1 cellular context compared by ENCODE assay signal in the genomic region with DNA sequence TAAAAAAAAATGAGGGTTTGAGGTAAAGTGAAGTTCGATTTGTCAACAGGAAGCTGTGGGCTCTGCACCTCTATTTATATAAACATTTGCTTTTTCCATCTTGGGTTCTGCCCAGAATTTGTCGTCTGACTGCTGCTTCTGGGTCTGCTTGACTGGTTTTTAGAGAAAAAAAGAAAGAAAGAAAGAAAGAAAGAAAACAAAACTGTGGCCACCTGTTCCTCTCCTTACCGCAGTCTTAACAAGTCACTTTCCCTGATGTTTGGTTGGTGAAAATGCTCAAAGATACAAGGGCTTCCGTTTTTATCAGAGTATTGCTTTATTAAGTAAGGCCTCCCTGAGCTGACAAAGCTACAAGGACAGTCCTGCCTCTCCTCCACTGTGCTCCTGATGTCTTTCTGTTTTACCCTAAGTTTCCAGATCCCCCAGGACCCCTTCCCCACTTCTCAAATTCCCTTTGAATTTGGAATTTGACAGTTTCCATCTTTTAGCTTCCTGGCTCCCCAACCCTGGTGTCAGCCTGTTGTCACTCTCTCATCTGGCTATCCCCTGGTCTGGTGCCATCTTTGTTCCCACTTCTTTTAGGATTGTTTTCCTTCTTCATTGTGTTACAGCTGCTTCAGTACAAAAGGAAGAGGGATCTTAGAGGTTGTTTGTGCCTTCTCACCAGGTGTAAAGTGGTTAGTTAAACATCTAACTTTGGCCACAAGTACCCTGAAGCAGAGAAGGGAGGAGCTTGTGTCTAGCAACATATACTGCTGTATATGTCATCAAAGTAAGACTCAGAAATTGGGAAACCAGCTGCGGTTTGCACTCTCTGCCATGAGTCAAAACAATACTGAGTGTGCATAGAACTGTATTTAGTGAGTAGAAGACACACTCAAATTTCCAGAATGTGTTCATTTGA.
TF ChIP-seq lines count a peak whose summit lies in the region.

No MANE protein-coding gene starts in this region.

TF ChIP-seq in GM12878, 131 proteins besides CTCF, POLR2A, EP300 and RAD21 (continues in another document):
- peak; percentile 58; the same call in 1 of the 2 replicates for TF ChIP-seq ZNF384 (IDR thresholded peaks at IDR 0.05; ENCODE audit: borderline replicate concordance, low read depth, low read length)
- TF ChIP-seq EZH2 (IDR thresholded peaks at IDR 0.05; ENCODE audit: borderline replicate concordance, control insufficient read depth, low read depth, low read length): peak; percentile 79; the same call in 1 of the 2 replicates
- 0 out of 2 replicates have a peak, but pooled peaks have one; percentile 80 for TF ChIP-seq STAT3 (IDR thresholded peaks at IDR 0.05; ENCODE audit: low read depth, low read length)
- TF ChIP-seq ZNF207 (IDR thresholded peaks at IDR 0.05; ENCODE audit: borderline replicate concordance): no peak
- TF ChIP-seq ETV6 (conservative IDR thresholded peaks at IDR 0.05 in 1 of 2, IDR thresholded peaks at IDR 0.05 in 1 of 2; ENCODE audit: borderline replicate concordance in 1 of 2, low read depth in 1 of 2): no peak
- TF ChIP-seq BCL11A (IDR thresholded peaks at IDR 0.05; ENCODE audit: low read depth, low read length): peak; percentile 82
- no peak for TF ChIP-seq WRNIP1 (IDR thresholded peaks at IDR 0.05; ENCODE audit: borderline replicate concordance, low read depth, low read length)
- TF ChIP-seq, protein P1, sequence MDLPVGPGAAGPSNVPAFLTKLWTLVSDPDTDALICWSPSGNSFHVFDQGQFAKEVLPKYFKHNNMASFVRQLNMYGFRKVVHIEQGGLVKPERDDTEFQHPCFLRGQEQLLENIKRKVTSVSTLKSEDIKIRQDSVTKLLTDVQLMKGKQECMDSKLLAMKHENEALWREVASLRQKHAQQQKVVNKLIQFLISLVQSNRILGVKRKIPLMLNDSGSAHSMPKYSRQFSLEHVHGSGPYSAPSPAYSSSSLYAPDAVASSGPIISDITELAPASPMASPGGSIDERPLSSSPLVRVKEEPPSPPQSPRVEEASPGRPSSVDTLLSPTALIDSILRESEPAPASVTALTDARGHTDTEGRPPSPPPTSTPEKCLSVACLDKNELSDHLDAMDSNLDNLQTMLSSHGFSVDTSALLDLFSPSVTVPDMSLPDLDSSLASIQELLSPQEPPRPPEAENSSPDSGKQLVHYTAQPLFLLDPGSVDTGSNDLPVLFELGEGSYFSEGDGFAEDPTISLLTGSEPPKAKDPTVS (IDR thresholded peaks at IDR 0.05; ENCODE audit: low read depth, low read length): no peak
- no peak for TF ChIP-seq SIN3A (IDR thresholded peaks at IDR 0.05; ENCODE audit: low read depth, low read length)
- TF ChIP-seq KAT2A (conservative IDR thresholded peaks at IDR 0.05; ENCODE audit: control insufficient read depth, low read depth, low read length): no peak
- peak; percentile 9 for TF ChIP-seq SMAD1 (IDR thresholded peaks at IDR 0.05; ENCODE audit: low read depth, partially characterized antibody)
- TF ChIP-seq TCF3 (IDR thresholded peaks at IDR 0.05; ENCODE audit: borderline replicate concordance, insufficient read depth, low read depth, low read length): peak; percentile 49; the same call in 1 of the 2 replicates
- no peak for TF ChIP-seq BRCA1 (IDR thresholded peaks at IDR 0.05; ENCODE audit: low read depth, low read length)
- no peak for TF ChIP-seq CBX3 (IDR thresholded peaks at IDR 0.05; ENCODE audit: borderline replicate concordance, low read depth)
- TF ChIP-seq MXI1 (IDR thresholded peaks at IDR 0.05; ENCODE audit: low read depth, low read length): no peak; the same call in 1 of the 2 replicates
- peak; percentile 46; the same call in 1 of the 2 replicates for TF ChIP-seq TAF1 (IDR thresholded peaks at IDR 0.05; ENCODE audit: borderline replicate concordance, low read depth, low read length)
- no peak for TF ChIP-seq SIX5 (IDR thresholded peaks at IDR 0.05; ENCODE audit: low read depth, low read length, severe bottlenecking)
- peak; percentile 96 for TF ChIP-seq IRF4 (IDR thresholded peaks at IDR 0.05; ENCODE audit: low read depth, low read length)
- no peak for TF ChIP-seq TCF7 (IDR thresholded peaks at IDR 0.05; ENCODE audit: borderline replicate concordance)
- TF ChIP-seq, protein P2, sequence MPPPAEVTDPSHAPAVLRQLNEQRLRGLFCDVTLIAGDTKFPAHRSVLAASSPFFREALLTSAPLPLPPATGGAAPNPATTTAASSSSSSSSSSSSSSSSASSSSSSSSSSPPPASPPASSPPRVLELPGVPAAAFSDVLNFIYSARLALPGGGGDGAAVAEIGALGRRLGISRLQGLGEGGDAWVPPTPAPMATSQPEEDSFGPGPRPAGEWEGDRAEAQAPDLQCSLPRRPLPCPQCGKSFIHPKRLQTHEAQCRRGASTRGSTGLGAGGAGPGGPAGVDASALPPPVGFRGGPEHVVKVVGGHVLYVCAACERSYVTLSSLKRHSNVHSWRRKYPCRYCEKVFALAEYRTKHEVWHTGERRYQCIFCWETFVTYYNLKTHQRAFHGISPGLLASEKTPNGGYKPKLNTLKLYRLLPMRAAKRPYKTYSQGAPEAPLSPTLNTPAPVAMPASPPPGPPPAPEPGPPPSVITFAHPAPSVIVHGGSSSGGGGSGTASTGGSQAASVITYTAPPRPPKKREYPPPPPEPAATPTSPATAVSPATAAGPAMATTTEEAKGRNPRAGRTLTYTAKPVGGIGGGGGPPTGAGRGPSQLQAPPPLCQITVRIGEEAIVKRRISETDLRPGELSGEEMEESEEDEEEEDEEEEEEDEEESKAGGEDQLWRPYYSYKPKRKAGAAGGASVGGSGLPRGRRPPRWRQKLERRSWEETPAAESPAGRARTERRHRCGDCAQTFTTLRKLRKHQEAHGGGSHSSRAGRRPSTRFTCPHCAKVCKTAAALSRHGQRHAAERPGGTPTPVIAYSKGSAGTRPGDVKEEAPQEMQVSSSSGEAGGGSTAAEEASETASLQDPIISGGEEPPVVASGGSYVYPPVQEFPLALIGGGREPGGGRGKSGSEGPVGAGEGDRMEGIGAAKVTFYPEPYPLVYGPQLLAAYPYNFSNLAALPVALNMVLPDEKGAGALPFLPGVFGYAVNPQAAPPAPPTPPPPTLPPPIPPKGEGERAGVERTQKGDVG (CRISPR knock-in tag; IDR thresholded peaks at IDR 0.05): no peak
- TF ChIP-seq RB1 (IDR thresholded peaks at IDR 0.05; ENCODE audit: borderline replicate concordance): no peak; the same call in 1 of the 2 replicates
- no peak for TF ChIP-seq SUPT20H (IDR thresholded peaks at IDR 0.05; ENCODE audit: borderline replicate concordance, control insufficient read depth, low read depth, low read length)
- TF ChIP-seq YBX1 (IDR thresholded peaks at IDR 0.05): no peak; the same call in 1 of the 2 replicates
- peak; percentile 26 for TF ChIP-seq SP1 (IDR thresholded peaks at IDR 0.05; ENCODE audit: low read depth, low read length)
- TF ChIP-seq ATF7 (IDR thresholded peaks at IDR 0.05; ENCODE audit: low read depth): peak; percentile 87
- TF ChIP-seq ZSCAN29 (IDR thresholded peaks at IDR 0.05): no peak
- peak; percentile 99 for TF ChIP-seq RUNX3 (IDR thresholded peaks at IDR 0.05; ENCODE audit: low read length)
- TF ChIP-seq HDAC2 (IDR thresholded peaks at IDR 0.05): no peak
- TF ChIP-seq POU2F2 (IDR thresholded peaks at IDR 0.05; ENCODE audit: borderline replicate concordance, low read depth, low read length): no peak
- TF ChIP-seq CREM (IDR thresholded peaks at IDR 0.05; ENCODE audit: low read depth): peak; percentile 83
- TF ChIP-seq, protein P3, sequence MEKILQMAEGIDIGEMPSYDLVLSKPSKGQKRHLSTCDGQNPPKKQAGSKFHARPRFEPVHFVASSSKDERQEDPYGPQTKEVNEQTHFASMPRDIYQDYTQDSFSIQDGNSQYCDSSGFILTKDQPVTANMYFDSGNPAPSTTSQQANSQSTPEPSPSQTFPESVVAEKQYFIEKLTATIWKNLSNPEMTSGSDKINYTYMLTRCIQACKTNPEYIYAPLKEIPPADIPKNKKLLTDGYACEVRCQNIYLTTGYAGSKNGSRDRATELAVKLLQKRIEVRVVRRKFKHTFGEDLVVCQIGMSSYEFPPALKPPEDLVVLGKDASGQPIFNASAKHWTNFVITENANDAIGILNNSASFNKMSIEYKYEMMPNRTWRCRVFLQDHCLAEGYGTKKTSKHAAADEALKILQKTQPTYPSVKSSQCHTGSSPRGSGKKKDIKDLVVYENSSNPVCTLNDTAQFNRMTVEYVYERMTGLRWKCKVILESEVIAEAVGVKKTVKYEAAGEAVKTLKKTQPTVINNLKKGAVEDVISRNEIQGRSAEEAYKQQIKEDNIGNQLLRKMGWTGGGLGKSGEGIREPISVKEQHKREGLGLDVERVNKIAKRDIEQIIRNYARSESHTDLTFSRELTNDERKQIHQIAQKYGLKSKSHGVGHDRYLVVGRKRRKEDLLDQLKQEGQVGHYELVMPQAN (conservative IDR thresholded peaks at IDR 0.05): peak; percentile 10; the same call in 1 of the 2 replicates
- peak; percentile 52; the same call in 1 of the 2 replicates for TF ChIP-seq GABPA (IDR thresholded peaks at IDR 0.05; ENCODE audit: low read depth)
- peak; percentile 92 for TF ChIP-seq CBFB (IDR thresholded peaks at IDR 0.05; ENCODE audit: low read depth)
- TF ChIP-seq RCOR1 (conservative IDR thresholded peaks at IDR 0.05; ENCODE audit: low read depth, low read length): no peak
- TF ChIP-seq, protein P4, sequence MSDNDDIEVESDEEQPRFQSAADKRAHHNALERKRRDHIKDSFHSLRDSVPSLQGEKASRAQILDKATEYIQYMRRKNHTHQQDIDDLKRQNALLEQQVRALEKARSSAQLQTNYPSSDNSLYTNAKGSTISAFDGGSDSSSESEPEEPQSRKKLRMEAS (IDR thresholded peaks at IDR 0.05; ENCODE audit: low read depth, low read length): 0 out of 2 replicates have a peak, but pooled peaks have one; percentile 24
- TF ChIP-seq RAD51 (IDR thresholded peaks at IDR 0.05): no peak
- TF ChIP-seq, protein P5, sequence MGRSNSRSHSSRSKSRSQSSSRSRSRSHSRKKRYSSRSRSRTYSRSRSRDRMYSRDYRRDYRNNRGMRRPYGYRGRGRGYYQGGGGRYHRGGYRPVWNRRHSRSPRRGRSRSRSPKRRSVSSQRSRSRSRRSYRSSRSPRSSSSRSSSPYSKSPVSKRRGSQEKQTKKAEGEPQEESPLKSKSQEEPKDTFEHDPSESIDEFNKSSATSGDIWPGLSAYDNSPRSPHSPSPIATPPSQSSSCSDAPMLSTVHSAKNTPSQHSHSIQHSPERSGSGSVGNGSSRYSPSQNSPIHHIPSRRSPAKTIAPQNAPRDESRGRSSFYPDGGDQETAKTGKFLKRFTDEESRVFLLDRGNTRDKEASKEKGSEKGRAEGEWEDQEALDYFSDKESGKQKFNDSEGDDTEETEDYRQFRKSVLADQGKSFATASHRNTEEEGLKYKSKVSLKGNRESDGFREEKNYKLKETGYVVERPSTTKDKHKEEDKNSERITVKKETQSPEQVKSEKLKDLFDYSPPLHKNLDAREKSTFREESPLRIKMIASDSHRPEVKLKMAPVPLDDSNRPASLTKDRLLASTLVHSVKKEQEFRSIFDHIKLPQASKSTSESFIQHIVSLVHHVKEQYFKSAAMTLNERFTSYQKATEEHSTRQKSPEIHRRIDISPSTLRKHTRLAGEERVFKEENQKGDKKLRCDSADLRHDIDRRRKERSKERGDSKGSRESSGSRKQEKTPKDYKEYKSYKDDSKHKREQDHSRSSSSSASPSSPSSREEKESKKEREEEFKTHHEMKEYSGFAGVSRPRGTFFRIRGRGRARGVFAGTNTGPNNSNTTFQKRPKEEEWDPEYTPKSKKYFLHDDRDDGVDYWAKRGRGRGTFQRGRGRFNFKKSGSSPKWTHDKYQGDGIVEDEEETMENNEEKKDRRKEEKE (IDR thresholded peaks at IDR 0.05): no peak
- peak; percentile 86; the same call in 1 of the 2 replicates for TF ChIP-seq JUND (IDR thresholded peaks at IDR 0.05; ENCODE audit: low read depth, low read length)
- TF ChIP-seq ZNF622 (IDR thresholded peaks at IDR 0.05): no peak
- TF ChIP-seq YY1 (IDR thresholded peaks at IDR 0.05; ENCODE audit: low read depth, low read length): no peak
- TF ChIP-seq, protein P6, sequence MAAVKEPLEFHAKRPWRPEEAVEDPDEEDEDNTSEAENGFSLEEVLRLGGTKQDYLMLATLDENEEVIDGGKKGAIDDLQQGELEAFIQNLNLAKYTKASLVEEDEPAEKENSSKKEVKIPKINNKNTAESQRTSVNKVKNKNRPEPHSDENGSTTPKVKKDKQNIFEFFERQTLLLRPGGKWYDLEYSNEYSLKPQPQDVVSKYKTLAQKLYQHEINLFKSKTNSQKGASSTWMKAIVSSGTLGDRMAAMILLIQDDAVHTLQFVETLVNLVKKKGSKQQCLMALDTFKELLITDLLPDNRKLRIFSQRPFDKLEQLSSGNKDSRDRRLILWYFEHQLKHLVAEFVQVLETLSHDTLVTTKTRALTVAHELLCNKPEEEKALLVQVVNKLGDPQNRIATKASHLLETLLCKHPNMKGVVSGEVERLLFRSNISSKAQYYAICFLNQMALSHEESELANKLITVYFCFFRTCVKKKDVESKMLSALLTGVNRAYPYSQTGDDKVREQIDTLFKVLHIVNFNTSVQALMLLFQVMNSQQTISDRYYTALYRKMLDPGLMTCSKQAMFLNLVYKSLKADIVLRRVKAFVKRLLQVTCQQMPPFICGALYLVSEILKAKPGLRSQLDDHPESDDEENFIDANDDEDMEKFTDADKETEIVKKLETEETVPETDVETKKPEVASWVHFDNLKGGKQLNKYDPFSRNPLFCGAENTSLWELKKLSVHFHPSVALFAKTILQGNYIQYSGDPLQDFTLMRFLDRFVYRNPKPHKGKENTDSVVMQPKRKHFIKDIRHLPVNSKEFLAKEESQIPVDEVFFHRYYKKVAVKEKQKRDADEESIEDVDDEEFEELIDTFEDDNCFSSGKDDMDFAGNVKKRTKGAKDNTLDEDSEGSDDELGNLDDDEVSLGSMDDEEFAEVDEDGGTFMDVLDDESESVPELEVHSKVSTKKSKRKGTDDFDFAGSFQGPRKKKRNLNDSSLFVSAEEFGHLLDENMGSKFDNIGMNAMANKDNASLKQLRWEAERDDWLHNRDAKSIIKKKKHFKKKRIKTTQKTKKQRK (IDR thresholded peaks at IDR 0.05; ENCODE audit: low read depth, low read length): no peak
- no peak for TF ChIP-seq PAX8 (IDR thresholded peaks at IDR 0.05)
- TF ChIP-seq TARDBP (IDR thresholded peaks at IDR 0.05; ENCODE audit: borderline replicate concordance): no peak
- TF ChIP-seq, protein P7, sequence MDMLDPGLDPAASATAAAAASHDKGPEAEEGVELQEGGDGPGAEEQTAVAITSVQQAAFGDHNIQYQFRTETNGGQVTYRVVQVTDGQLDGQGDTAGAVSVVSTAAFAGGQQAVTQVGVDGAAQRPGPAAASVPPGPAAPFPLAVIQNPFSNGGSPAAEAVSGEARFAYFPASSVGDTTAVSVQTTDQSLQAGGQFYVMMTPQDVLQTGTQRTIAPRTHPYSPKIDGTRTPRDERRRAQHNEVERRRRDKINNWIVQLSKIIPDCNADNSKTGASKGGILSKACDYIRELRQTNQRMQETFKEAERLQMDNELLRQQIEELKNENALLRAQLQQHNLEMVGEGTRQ (IDR thresholded peaks at IDR 0.05; ENCODE audit: borderline replicate concordance, low read depth, low read length): no peak
- no peak for TF ChIP-seq NRF1 (conservative IDR thresholded peaks at IDR 0.05; ENCODE audit: low read depth, low read length)
- peak; percentile 95 for TF ChIP-seq IKZF1 (conservative IDR thresholded peaks at IDR 0.05)
- no peak; the same call in 1 of the 2 replicates for TF ChIP-seq HDGF (IDR thresholded peaks at IDR 0.05)
- no peak for TF ChIP-seq RELA (IDR thresholded peaks at IDR 0.05; ENCODE audit: borderline replicate concordance, partially characterized antibody)
